Comparison of ENCODE assay signal across 16 cellular contexts in the genomic region with DNA sequence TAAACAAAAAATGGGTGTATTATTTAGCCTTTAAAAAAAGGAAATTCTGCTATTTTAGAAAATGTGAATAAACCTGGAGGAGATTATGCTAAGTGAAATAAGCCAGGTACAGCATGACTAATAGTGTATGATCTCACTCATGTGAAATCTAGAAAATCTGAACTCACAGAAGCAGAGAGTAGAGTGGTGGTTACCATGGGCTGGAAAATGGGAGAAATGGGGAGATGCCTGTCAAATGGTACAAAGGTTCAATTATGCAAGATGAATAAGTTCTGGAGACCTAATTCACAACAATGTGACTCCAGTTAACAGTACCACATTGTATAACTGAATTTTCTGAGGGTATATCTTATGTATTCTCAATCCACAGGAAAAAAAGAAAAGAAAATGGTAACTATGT. TPM values are rescaled to one million over a fixed set of nuclear protein-coding genes. Genes with fewer than 3 reads are reported as not detected.
"Had no signal": no experiment of that assay in that cellular context is flagged by ENCODE, and none has a peak within 500 bp of the region (broad histone marks: within the 10 kb centered on the region; RNA-seq: fewer than 3 reads in every experiment).

No MANE protein-coding gene starts in this region.

- DNase-seq: activated CD4-positive, alpha-beta T cell treated with anti-CD3 and anti-CD28 coated beads, Interleukin-2, amount 50 U/mL, for 48 hours; activated CD4-positive, CD25-positive, alpha-beta regulatory T cell treated with anti-CD3 and anti-CD28 coated beads, Interleukin-2, amount 50 U/mL, for 72 hours; activated CD8-positive, alpha-beta memory T cell treated with anti-CD3 and anti-CD28 coated beads, Interleukin-2, amount 10 ng/mL, durations not matched to agents 7 days and 5 days; activated effector memory CD4-positive, alpha-beta T cell treated with anti-CD3 and anti-CD28 coated beads, Interleukin-2, amount 50 U/mL, for 16 hours; activated naive CD8-positive, alpha-beta T cell treated with anti-CD3 and anti-CD28 coated beads, Interleukin-2, amount 10 ng/mL, durations not matched to agents 7 days and 5 days; activated T-cell treated with anti-CD3 and anti-CD28 coated beads, Interleukin-2, amount 50 U/mL, for 24 hours; aorta; heart right ventricle; kidney; naive thymus-derived CD4-positive, alpha-beta T cell; retina; stimulated activated CD4-positive, alpha-beta T cell treated with anti-CD3 and anti-CD28 coated beads, Interleukin-4, amount 100 ng/mL, for 4 hours; uterus had no signal

- ATAC-seq: activated CD8-positive, alpha-beta memory T cell treated with anti-CD3 and anti-CD28 coated beads, Interleukin-2, amount 10 ng/mL, durations not matched to agents 7 days and 5 days; heart right ventricle; naive thymus-derived CD4-positive, alpha-beta T cell had no signal

- H3K9ac ChIP-seq: parathyroid adenoma had no signal

- H3K27ac ChIP-seq: cardiac muscle cell, heart right ventricle, parathyroid adenoma, uterus had no signal

- H3K4me1 ChIP-seq: parathyroid adenoma, uterus had no signal

- H3K9me3 ChIP-seq: heart right ventricle, uterus had no signal

- H3K4me3 ChIP-seq: cardiac muscle cell, heart right ventricle, uterus had no signal

- H3K79me2 ChIP-seq: parathyroid adenoma had no signal

- H3K36me3 ChIP-seq: cardiac muscle cell, heart right ventricle, uterus had no signal

- H2AFZ ChIP-seq: parathyroid adenoma had no signal

- H3K27me3 ChIP-seq: uterus had no signal

RNA-seq across cellular contexts. Expression of a gene that starts 30.9 kb away (rescaled TPM):
- total RNA-seq: activated CD8-positive, alpha-beta memory T cell treated with anti-CD3 and anti-CD28 coated beads, Interleukin-2, amount 10 ng/mL, durations not matched to agents 7 days and 5 days; activated naive CD8-positive, alpha-beta T cell treated with anti-CD3 and anti-CD28 coated beads, Interleukin-2, amount 10 ng/mL, durations not matched to agents 7 days and 5 days; cardiac muscle cell; heart right ventricle; kidney; mononuclear cell; naive thymus-derived CD4-positive, alpha-beta T cell had no signal
- polyA plus RNA-seq: aorta; cardiac muscle cell; naive thymus-derived CD4-positive, alpha-beta T cell had no signal
